In the genomic region with DNA sequence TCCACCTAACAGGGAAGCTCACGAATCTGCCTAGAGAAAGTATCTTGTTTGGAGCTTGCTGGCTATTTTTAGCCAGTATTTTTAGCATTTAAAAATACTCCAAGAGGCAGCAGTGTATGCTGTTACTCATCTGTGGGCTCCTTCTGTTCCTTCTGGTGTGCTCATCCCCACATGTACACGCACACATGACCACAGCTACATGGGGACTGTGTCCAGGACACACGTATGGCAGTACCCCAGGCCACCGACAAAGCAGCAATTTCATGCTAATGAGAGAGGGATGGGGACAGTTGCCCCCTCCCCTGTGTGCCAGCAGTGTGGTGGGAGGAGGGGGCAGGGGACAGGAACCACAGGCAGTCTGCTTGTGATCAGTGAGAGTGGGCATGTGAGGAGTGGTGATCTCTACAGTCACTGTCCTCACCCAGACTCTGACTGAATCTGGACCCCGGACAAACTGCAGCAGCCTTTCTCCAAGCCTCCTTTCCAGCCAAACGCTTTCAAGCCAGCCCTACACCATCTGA, we compare ENCODE assay signal across 1 cellular context.
TF ChIP-seq lines count a peak whose summit lies in the region.

No MANE protein-coding gene starts in this region.

TF ChIP-seq in HEK293, 187 proteins besides CTCF, POLR2A, EP300 and RAD21:
- TF ChIP-seq ZNF335 (tag by site-specific recombination; conservative IDR thresholded peaks at IDR 0.05) = peak; percentile 59
- TF ChIP-seq ZNF416 (tag by site-specific recombination; IDR thresholded peaks at IDR 0.05) = no peak
TF ChIP-seq in HEK293: peak in this region for 1.
